15 cellular contexts compared by ENCODE assay signal in the genomic region with DNA sequence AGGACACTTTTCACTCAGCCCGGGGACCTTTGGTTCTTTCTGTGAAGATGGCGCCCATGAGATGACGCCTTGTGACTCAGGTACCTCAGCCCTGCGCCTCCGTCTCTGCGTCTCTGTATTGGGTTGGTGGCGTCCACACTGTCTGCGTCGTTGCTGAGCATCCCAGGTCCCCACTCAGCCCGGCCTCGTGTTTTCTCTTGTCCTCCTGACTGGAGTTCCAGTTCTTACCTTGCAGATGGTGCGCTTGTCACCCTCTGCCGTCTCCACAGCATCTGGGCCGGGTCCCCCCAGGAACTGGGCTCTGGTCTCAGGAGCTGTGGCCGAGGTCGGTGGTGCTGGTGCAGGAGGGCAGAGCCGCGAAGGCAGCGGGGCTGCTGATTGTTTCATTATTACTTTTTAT.
A peak's percentile ranks its signal among the peaks of the same experiment; 100 is the strongest.
DNase-seq lines count a peak whose midpoint lies in the region; ATAC-seq and TF ChIP-seq lines count a peak whose summit lies in the region.
"Had no signal": no experiment of that assay in that cellular context is flagged by ENCODE, and none has a peak within 500 bp of the region (broad histone marks: within the 10 kb centered on the region; RNA-seq: fewer than 3 reads in every experiment).

No MANE protein-coding gene starts in this region.

- intact Hi-C loops in posterior vena cava (cut with DNase I): no loop called here

- ATAC-seq in activated CD8-positive, alpha-beta memory T cell treated with anti-CD3 and anti-CD28 coated beads, Interleukin-2, amount 10 ng/mL, durations not matched to agents 7 days and 5 days: no peak

- H3K27ac Mint-ChIP-seq in activated CD8-positive, alpha-beta memory T cell treated with anti-CD3 and anti-CD28 coated beads, Interleukin-2, amount 10 ng/mL, durations not matched to agents 7 days and 5 days: no peak overlapping the region
- H3K27ac Mint-ChIP-seq in type B pancreatic cell: no peak overlapping the region
- H3K27ac Mint-ChIP-seq: CD14-positive monocyte had no signal

- H3K27me3 Mint-ChIP-seq in activated CD8-positive, alpha-beta memory T cell treated with anti-CD3 and anti-CD28 coated beads, Interleukin-2, amount 10 ng/mL, durations not matched to agents 7 days and 5 days: no peaks in the 10 kb centered on the region
- H3K27me3 Mint-ChIP-seq in type B pancreatic cell: peaks cover 3% of the 10 kb centered on the region
- H3K27me3 Mint-ChIP-seq: CD4-positive, alpha-beta memory T cell had no signal

- no peak for TF ChIP-seq CTCF in type B pancreatic cell (conservative IDR thresholded peaks at IDR 0.05)
- no peak for TF ChIP-seq CTCF in GM10248 (IDR thresholded peaks at IDR 0.05; ENCODE audit: control extremely low read depth, extremely low read depth, low read depth, missing control alignments)
- TF ChIP-seq CTCF in GM13977 (IDR thresholded peaks at IDR 0.05; ENCODE audit: extremely low read depth, insufficient read depth, missing control alignments): no peak

- no peaks in the 10 kb centered on the region for H3K36me3 Mint-ChIP-seq in activated CD8-positive, alpha-beta memory T cell treated with anti-CD3 and anti-CD28 coated beads, Interleukin-2, amount 10 ng/mL, durations not matched to agents 7 days and 5 days
- H3K36me3 Mint-ChIP-seq in type B pancreatic cell: no peaks in the 10 kb centered on the region
- H3K36me3 Mint-ChIP-seq: CD14-positive monocyte; CD4-positive, alpha-beta memory T cell had no signal

- POLR2A ChIA-PET in GM10248 (lab: Yijun Ruan, JAX): no interaction called here

- CTCF ChIA-PET in activated CD8-positive, alpha-beta memory T cell treated with anti-CD3 and anti-CD28 coated beads, Interleukin-2, amount 10 ng/mL, durations not matched to agents 7 days and 5 days (lab: Charles Lee): no interaction called here
- CTCF ChIA-PET in GM10248 (lab: Yijun Ruan, JAX): no interaction called here

- DNase-seq in activated CD8-positive, alpha-beta memory T cell treated with anti-CD3 and anti-CD28 coated beads, Interleukin-2, amount 10 ng/mL, durations not matched to agents 7 days and 5 days: peak; percentile 28
- DNase-seq in activated CD8-positive, alpha-beta memory T cell treated with anti-CD3 and anti-CD28 coated beads, Interleukin-2, amount 50 U/mL, for 4 hours: no peak
- DNase-seq in mesenteric fat pad (ENCODE audit: low spot score): peak; percentile 82
- DNase-seq in posterior vena cava (ENCODE audit: low spot score): peak; percentile 37
- peak; percentile 49 for DNase-seq in type B pancreatic cell (ENCODE audit: extremely low spot score, unreplicated experiment)
- no peak for DNase-seq in GM10248 (ENCODE audit: extremely low spot score)
- no peak for DNase-seq in dermis blood vessel endothelial cell
- no peak for DNase-seq in GM13977 (ENCODE audit: low spot score)
- DNase-seq: 8988T; Calu3; CD4-positive, alpha-beta memory T cell; DMS79 treated with DMSO at 0.1 percent for 48 hours; GM23248; HCEC 1CT had no signal

- H3K4me3 Mint-ChIP-seq in activated CD8-positive, alpha-beta memory T cell treated with anti-CD3 and anti-CD28 coated beads, Interleukin-2, amount 10 ng/mL, durations not matched to agents 7 days and 5 days: no peak overlapping the region
- no peak overlapping the region for H3K4me3 Mint-ChIP-seq in type B pancreatic cell
- H3K4me3 Mint-ChIP-seq: CD14-positive monocyte; CD4-positive, alpha-beta memory T cell had no signal

- H3K4me1 Mint-ChIP-seq in activated CD8-positive, alpha-beta memory T cell treated with anti-CD3 and anti-CD28 coated beads, Interleukin-2, amount 10 ng/mL, durations not matched to agents 7 days and 5 days: no peaks in the 10 kb centered on the region
- no peaks in the 10 kb centered on the region for H3K4me1 Mint-ChIP-seq in type B pancreatic cell (ENCODE audit: unreplicated experiment)
- H3K4me1 Mint-ChIP-seq: CD14-positive monocyte had no signal

- in situ Hi-C loops in GM13977 (cut with MboI; ENCODE audit: low pct_unique_long_range_greater_than_20kb, low sequenced_read_pairs, unreplicated experiment): no loop called here

- H3K9me3 Mint-ChIP-seq in activated CD8-positive, alpha-beta memory T cell treated with anti-CD3 and anti-CD28 coated beads, Interleukin-2, amount 10 ng/mL, durations not matched to agents 7 days and 5 days (ENCODE audit: low read depth): no peaks in the 10 kb centered on the region
- H3K9me3 Mint-ChIP-seq in type B pancreatic cell: no peaks in the 10 kb centered on the region
- H3K9me3 Mint-ChIP-seq: CD4-positive, alpha-beta memory T cell had no signal

Comparison
In these comparisons a context has a peak if more than half of its experiments do, and no peak if none do; other contexts are left out.
1. DNase-seq: peak in activated CD8-positive, alpha-beta memory T cell treated with anti-CD3 and anti-CD28 coated beads, Interleukin-2, amount 10 ng/mL, durations not matched to agents 7 days and 5 days (single experiment), mesenteric fat pad (single experiment), posterior vena cava (single experiment) and type B pancreatic cell (single experiment); none in activated CD8-positive, alpha-beta memory T cell treated with anti-CD3 and anti-CD28 coated beads, Interleukin-2, amount 50 U/mL, for 4 hours (single experiment), GM10248 (single experiment), dermis blood vessel endothelial cell (single experiment) and GM13977 (single experiment).